In the genomic region with DNA sequence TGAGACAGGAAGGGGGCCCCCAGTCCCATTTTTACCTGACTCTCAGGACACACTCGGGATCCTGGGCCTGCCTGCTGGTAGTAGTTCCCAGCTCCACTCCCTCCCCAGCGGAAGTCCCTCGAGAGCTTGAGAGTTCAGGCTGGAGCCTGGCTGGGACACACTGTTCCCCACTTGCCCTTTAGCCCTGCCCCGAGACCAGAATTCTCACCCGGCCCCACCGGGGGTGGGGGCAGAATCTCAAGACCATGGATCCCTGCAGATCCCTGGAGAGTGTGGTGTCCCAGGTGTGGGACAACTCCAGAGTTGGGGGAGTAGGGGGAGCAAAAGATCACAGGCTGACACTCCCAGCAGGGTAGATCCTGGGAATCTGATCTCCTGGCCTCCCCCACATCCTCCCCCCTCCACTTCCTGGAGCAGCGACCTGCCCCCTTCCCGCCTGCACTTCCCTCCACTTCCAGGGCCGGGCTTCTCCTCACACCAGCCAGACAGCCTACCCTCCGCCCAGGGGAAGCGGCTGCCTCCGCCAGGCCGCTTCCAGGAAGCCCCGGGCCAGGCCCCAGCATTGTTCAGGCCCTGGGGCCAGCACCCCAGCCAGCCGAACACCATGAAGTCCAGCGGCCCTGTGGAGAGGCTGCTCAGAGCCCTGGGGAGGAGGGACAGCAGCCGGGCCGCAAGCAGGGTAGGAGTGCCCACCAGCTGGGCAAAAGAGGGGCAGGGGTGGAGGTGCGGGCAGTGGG, we compare ENCODE assay signal across 8 cellular contexts. TPM values are rescaled to one million over a fixed set of nuclear protein-coding genes. Genes with fewer than 3 reads are reported as not detected.
DNase-seq lines count a peak whose midpoint lies in the region; ATAC-seq and TF ChIP-seq lines count a peak whose summit lies in the region.

A gene with protein sequence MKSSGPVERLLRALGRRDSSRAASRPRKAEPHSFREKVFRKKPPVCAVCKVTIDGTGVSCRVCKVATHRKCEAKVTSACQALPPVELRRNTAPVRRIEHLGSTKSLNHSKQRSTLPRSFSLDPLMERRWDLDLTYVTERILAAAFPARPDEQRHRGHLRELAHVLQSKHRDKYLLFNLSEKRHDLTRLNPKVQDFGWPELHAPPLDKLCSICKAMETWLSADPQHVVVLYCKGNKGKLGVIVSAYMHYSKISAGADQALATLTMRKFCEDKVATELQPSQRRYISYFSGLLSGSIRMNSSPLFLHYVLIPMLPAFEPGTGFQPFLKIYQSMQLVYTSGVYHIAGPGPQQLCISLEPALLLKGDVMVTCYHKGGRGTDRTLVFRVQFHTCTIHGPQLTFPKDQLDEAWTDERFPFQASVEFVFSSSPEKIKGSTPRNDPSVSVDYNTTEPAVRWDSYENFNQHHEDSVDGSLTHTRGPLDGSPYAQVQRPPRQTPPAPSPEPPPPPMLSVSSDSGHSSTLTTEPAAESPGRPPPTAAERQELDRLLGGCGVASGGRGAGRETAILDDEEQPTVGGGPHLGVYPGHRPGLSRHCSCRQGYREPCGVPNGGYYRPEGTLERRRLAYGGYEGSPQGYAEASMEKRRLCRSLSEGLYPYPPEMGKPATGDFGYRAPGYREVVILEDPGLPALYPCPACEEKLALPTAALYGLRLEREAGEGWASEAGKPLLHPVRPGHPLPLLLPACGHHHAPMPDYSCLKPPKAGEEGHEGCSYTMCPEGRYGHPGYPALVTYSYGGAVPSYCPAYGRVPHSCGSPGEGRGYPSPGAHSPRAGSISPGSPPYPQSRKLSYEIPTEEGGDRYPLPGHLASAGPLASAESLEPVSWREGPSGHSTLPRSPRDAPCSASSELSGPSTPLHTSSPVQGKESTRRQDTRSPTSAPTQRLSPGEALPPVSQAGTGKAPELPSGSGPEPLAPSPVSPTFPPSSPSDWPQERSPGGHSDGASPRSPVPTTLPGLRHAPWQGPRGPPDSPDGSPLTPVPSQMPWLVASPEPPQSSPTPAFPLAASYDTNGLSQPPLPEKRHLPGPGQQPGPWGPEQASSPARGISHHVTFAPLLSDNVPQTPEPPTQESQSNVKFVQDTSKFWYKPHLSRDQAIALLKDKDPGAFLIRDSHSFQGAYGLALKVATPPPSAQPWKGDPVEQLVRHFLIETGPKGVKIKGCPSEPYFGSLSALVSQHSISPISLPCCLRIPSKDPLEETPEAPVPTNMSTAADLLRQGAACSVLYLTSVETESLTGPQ (N-terminal part only) (plus strand): TSS at position 484 of the 737 bp plus-strand sequence. CDS start 121 bp downstream, at position 605.

- 13% methylated on average over 19 of the region's 19 CpGs for WGBS in liver
- WGBS in suprapubic skin, result 15% methylated on average over 13 of the region's 19 CpGs

- ATAC-seq in GM21367 (IDR thresholded peaks at IDR 0.05; ENCODE audit: unreplicated experiment), result no peak
- no peak for ATAC-seq in HG03354 (IDR thresholded peaks at IDR 0.05; ENCODE audit: poor library complexity, severe bottlenecking, unreplicated experiment)

- H3K4me1 ChIP-seq in liver (ENCODE audit: control insufficient read depth in 4 of 4, insufficient read depth in 4 of 4, low read length in 3 of 4) (peaks cover 16 to 73% (median 54%) of the 10 kb centered on the region in 4 donors), suprapubic skin (peaks cover 78% of the 10 kb centered on the region)

- H3K27ac ChIP-seq in liver (ENCODE audit: low read depth in 1 of 2, low read length in 2 of 2) (peak within 1 kb of the TSS; percentile 94 to 98), suprapubic skin (peak within 1 kb of the TSS; percentile 99)

- H3K9me3 ChIP-seq in liver (ENCODE audit: control insufficient read depth in 4 of 4, low read length in 3 of 4), result no peaks in the 10 kb centered on the region
- H3K9me3 ChIP-seq in suprapubic skin, result no peaks in the 10 kb centered on the region

- TF ChIP-seq POLR2A in suprapubic skin (IDR thresholded peaks at IDR 0.05), result peak in 1 of 2 donors; percentile 86

- no peak for TF ChIP-seq EP300 in suprapubic skin (IDR thresholded peaks at IDR 0.05)

- no peak for TF ChIP-seq RAD21 in liver (IDR thresholded peaks at IDR 0.05)

- H3K27me3 ChIP-seq in liver (ENCODE audit: control insufficient read depth in 4 of 4, insufficient read depth in 4 of 4, low read length in 3 of 4), result no peaks in the 10 kb centered on the region
- no peaks in the 10 kb centered on the region for H3K27me3 ChIP-seq in suprapubic skin

- no peaks in the 10 kb centered on the region for H3K36me3 ChIP-seq in liver (ENCODE audit: control insufficient read depth in 4 of 4, insufficient read depth in 3 of 4, low read depth in 1 of 4, low read length in 3 of 4)
- H3K36me3 ChIP-seq in suprapubic skin, result no peaks in the 10 kb centered on the region

- H3K9ac ChIP-seq in liver (ENCODE audit: low read depth in 1 of 2, low read length in 2 of 2), result peak within 1 kb of the TSS; percentile 84 to 93

- no peak for TF ChIP-seq CTCF in liver (IDR thresholded peaks at IDR 0.05; ENCODE audit: low read depth, low read length, missing input control)
- no peak for TF ChIP-seq CTCF in suprapubic skin (IDR thresholded peaks at IDR 0.05)

- H3K4me3 ChIP-seq in liver (ENCODE audit: low read depth in 1 of 3, low read length in 3 of 3) (peak within 1 kb of the TSS; percentile 80 to 94 (median 87)), suprapubic skin (peak within 1 kb of the TSS; percentile 74)

- DNase-seq in D341Med (ENCODE audit: low spot score), result peak; percentile 28
- peak; percentile 28 for DNase-seq in NCI-H2171 (lab: John Stamatoyannopoulos, UW)
- peak; percentile 75 to 88 for DNase-seq in dermis microvascular lymphatic vessel endothelial cell (ENCODE audit: low read depth in 2 of 2)
- DNase-seq in suprapubic skin (ENCODE audit: low spot score in 2 of 2), result peak; percentile 90 to 93
- DNase-seq in germinal center (ENCODE audit: low spot score), result no peak

TF ChIP-seq in liver, 16 proteins besides CTCF, POLR2A, EP300 and RAD21 (continues in another document):
- TF ChIP-seq TAF1 (conservative IDR thresholded peaks at IDR 0.05) (peak; percentile 79), SP1 (IDR thresholded peaks at IDR 0.05) (peak; percentile 87), EGR1 (IDR thresholded peaks at IDR 0.05; ENCODE audit: low read depth in 2 of 2) (peak; percentile 80 to 82), FOXA2 (IDR thresholded peaks at IDR 0.05) (no peak), NR2F2 (IDR thresholded peaks at IDR 0.05) (peak; percentile 99), GABPA (IDR thresholded peaks at IDR 0.05 in 1 of 2, conservative IDR thresholded peaks at IDR 0.05 in 1 of 2) (no peak), HNF4G (IDR thresholded peaks at IDR 0.05) (peak; percentile 31), FOXA1 (IDR thresholded peaks at IDR 0.05) (no peak), JUND (IDR thresholded peaks at IDR 0.05) (peak; percentile 14 to 18), RXRA (IDR thresholded peaks at IDR 0.05) (peak; percentile 81 to 96), HNF4A (conservative IDR thresholded peaks at IDR 0.05) (peak; percentile 62 to 83)
- TF ChIP-seq, protein P1, sequence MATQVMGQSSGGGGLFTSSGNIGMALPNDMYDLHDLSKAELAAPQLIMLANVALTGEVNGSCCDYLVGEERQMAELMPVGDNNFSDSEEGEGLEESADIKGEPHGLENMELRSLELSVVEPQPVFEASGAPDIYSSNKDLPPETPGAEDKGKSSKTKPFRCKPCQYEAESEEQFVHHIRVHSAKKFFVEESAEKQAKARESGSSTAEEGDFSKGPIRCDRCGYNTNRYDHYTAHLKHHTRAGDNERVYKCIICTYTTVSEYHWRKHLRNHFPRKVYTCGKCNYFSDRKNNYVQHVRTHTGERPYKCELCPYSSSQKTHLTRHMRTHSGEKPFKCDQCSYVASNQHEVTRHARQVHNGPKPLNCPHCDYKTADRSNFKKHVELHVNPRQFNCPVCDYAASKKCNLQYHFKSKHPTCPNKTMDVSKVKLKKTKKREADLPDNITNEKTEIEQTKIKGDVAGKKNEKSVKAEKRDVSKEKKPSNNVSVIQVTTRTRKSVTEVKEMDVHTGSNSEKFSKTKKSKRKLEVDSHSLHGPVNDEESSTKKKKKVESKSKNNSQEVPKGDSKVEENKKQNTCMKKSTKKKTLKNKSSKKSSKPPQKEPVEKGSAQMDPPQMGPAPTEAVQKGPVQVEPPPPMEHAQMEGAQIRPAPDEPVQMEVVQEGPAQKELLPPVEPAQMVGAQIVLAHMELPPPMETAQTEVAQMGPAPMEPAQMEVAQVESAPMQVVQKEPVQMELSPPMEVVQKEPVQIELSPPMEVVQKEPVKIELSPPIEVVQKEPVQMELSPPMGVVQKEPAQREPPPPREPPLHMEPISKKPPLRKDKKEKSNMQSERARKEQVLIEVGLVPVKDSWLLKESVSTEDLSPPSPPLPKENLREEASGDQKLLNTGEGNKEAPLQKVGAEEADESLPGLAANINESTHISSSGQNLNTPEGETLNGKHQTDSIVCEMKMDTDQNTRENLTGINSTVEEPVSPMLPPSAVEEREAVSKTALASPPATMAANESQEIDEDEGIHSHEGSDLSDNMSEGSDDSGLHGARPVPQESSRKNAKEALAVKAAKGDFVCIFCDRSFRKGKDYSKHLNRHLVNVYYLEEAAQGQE (IDR thresholded peaks at IDR 0.05), result peak; percentile 76
- TF ChIP-seq, protein P2, sequence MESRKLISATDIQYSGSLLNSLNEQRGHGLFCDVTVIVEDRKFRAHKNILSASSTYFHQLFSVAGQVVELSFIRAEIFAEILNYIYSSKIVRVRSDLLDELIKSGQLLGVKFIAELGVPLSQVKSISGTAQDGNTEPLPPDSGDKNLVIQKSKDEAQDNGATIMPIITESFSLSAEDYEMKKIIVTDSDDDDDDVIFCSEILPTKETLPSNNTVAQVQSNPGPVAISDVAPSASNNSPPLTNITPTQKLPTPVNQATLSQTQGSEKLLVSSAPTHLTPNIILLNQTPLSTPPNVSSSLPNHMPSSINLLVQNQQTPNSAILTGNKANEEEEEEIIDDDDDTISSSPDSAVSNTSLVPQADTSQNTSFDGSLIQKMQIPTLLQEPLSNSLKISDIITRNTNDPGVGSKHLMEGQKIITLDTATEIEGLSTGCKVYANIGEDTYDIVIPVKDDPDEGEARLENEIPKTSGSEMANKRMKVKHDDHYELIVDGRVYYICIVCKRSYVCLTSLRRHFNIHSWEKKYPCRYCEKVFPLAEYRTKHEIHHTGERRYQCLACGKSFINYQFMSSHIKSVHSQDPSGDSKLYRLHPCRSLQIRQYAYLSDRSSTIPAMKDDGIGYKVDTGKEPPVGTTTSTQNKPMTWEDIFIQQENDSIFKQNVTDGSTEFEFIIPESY (IDR thresholded peaks at IDR 0.05), result peak; percentile 38
- TF ChIP-seq, protein P3, sequence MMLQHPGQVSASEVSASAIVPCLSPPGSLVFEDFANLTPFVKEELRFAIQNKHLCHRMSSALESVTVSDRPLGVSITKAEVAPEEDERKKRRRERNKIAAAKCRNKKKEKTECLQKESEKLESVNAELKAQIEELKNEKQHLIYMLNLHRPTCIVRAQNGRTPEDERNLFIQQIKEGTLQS (IDR thresholded peaks at IDR 0.05), result peak; percentile 23

RNA-seq across cellular contexts. Expression of the gene that starts here (rescaled TPM):
- total RNA-seq in dermis microvascular lymphatic vessel endothelial cell (16.7 and 26.7 TPM in 2 replicates), liver (10 to 100 TPM; 11.7 to 94.0 TPM), suprapubic skin (100 to 1,000 TPM in 2 of 4 donors, 10 to 100 TPM in 2; 22.8 to 122 (median 78.2) TPM)
- polyA plus RNA-seq in liver, result 10 to 100 TPM; 44.7 to 47.2 TPM
